2 cellular contexts compared by ENCODE assay signal in genomic region chr4:73075832-73076231, GRCh38.
TF ChIP-seq lines count a peak whose summit lies in the region.

No MANE protein-coding gene starts in this region.

TF ChIP-seq in IMR-90, 13 proteins besides CTCF, POLR2A, EP300 and RAD21:
- no peak for TF ChIP-seq ELK1 (IDR thresholded peaks at IDR 0.05; ENCODE audit: borderline replicate concordance, low read depth, low read length)
- peak; percentile 65 for TF ChIP-seq MAFK (IDR thresholded peaks at IDR 0.05; ENCODE audit: low read depth, low read length)
- TF ChIP-seq BHLHE40 (IDR thresholded peaks at IDR 0.05; ENCODE audit: low read depth, low read length): no peak

TF ChIP-seq in SK-N-SH, 30 proteins besides CTCF, POLR2A, EP300 and RAD21:
- TF ChIP-seq IRF3 (IDR thresholded peaks at IDR 0.05; ENCODE audit: low read depth, low read length) (no peak), USF2 (IDR thresholded peaks at IDR 0.05; ENCODE audit: borderline replicate concordance, low read depth, low read length) (no peak), GATA2 (CRISPR knock-in tag; IDR thresholded peaks at IDR 0.05) (no peak), MXI1 (IDR thresholded peaks at IDR 0.05; ENCODE audit: low read depth, low read length) (no peak), POLR2AphosphoS5 (IDR thresholded peaks at IDR 0.05; ENCODE audit: low read depth, low read length) (no peak), TCF12 (IDR thresholded peaks at IDR 0.05) (no peak), TEAD4 (IDR thresholded peaks at IDR 0.05; ENCODE audit: borderline replicate concordance, insufficient read depth) (no peak), NFIC (IDR thresholded peaks at IDR 0.05; ENCODE audit: borderline replicate concordance) (no peak), REST (IDR thresholded peaks at IDR 0.05; ENCODE audit: low read depth, low read length) (no peak), RCOR1 (IDR thresholded peaks at IDR 0.05; ENCODE audit: low read length) (no peak), RFX5 (IDR thresholded peaks at IDR 0.05; ENCODE audit: low read length) (no peak), GABPA (IDR thresholded peaks at IDR 0.05; ENCODE audit: low read depth) (no peak), NRF1 (IDR thresholded peaks at IDR 0.05; ENCODE audit: low read depth, low read length) (no peak), YY1 (IDR thresholded peaks at IDR 0.05; ENCODE audit: low read depth) (no peak)
